In the genomic region with DNA sequence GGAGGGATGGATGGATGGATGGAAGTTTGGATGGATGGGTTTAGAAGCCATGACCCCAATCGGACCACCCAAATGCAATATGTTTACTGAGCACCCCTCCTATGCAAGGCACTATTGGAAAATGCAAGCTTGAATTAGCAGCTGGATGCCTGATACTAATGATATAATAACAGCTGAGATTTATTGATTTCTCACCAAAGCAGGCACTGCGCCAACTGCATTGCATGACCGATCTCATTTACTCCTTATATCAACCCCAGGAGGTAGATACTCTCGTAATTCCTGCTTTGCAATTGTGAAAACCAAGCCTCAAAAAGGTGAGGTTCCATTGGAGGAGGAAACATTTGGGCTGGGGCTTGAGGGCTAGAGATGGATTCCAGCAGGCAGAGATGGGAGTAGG, we compare ENCODE assay signal across 16 cellular contexts.
"Had no signal": no experiment of that assay in that cellular context is flagged by ENCODE, and none has a peak within 500 bp of the region (broad histone marks: within the 10 kb centered on the region; RNA-seq: fewer than 3 reads in every experiment).

No MANE protein-coding gene starts in this region.

- H3K27ac ChIP-seq: ascending aorta, right atrium auricular region had no signal

- DNase-seq: activated CD4-positive, alpha-beta T cell treated with anti-CD3 and anti-CD28 coated beads for 4 hours; activated CD8-positive, alpha-beta memory T cell treated with anti-CD3 and anti-CD28 coated beads, Interleukin-2, amount 50 U/mL, for 48 hours; activated CD8-positive, alpha-beta T cell treated with anti-CD3 and anti-CD28 coated beads, Interleukin-2, amount 10 ng/mL, durations not matched to agents 7 days and 5 days; effector CD4-positive, alpha-beta T cell; heart right ventricle; islet precursor cell; mammary epithelial cell; mucosa of descending colon; natural killer cell; small intestine; stomach had no signal

- H3K27me3 ChIP-seq: ascending aorta, right atrium auricular region had no signal

- H3K9me3 ChIP-seq: ascending aorta, heart right ventricle, mucosa of descending colon, right atrium auricular region, stomach had no signal

- H3K36me3 ChIP-seq: ascending aorta, heart right ventricle, right atrium auricular region, stomach had no signal

- ATAC-seq: activated CD8-positive, alpha-beta T cell treated with anti-CD3 and anti-CD28 coated beads, Interleukin-2, amount 10 ng/mL, durations not matched to agents 7 days and 5 days; heart right ventricle; left lobe of liver; mucosa of descending colon; natural killer cell had no signal

- FAIRE-seq: endothelial cell of umbilical vein, frontal cortex, small intestine had no signal

- H3K4me3 ChIP-seq: ascending aorta, heart right ventricle, mucosa of descending colon, right atrium auricular region, stomach had no signal
